10 cellular contexts compared by ENCODE assay signal in genomic region chr6:130848945-130849344, GRCh38. TPM values are rescaled to one million over a fixed set of nuclear protein-coding genes. Genes with fewer than 3 reads are reported as not detected.
DNase-seq lines count a peak whose midpoint lies in the region; ATAC-seq, FAIRE-seq and TF ChIP-seq lines count a peak whose summit lies in the region.
"Had no signal": no experiment of that assay in that cellular context is flagged by ENCODE, and none has a peak within 500 bp of the region (broad histone marks: within the 10 kb centered on the region; RNA-seq: fewer than 3 reads in every experiment).

No MANE protein-coding gene starts in this region.

- no peak overlapping the region for H3K9ac ChIP-seq in colonic mucosa (ENCODE audit: low read depth in 2 of 2, low read length in 2 of 2)

- H3K27ac ChIP-seq in colonic mucosa (no peak overlapping the region), vagina (no peak overlapping the region), tibial artery (no peak overlapping the region)

- H3K9me3 ChIP-seq in colonic mucosa (no peaks in the 10 kb centered on the region), vagina (no peaks in the 10 kb centered on the region), tibial artery (no peaks in the 10 kb centered on the region)

- H3K36me3 ChIP-seq in colonic mucosa (no peaks in the 10 kb centered on the region), vagina (no peaks in the 10 kb centered on the region), tibial artery (peaks cover 0 to 10% (median 0%) of the 10 kb centered on the region in 3 donors)

- TF ChIP-seq CTCF in fibroblast of mammary gland (conservative IDR thresholded peaks at IDR 0.05; ENCODE audit: control insufficient read depth, insufficient read depth, low read depth, low read length) = no peak
- TF ChIP-seq CTCF in colonic mucosa (IDR thresholded peaks at IDR 0.05) = no peak
- TF ChIP-seq CTCF in vagina (IDR thresholded peaks at IDR 0.05) = no peak
- TF ChIP-seq CTCF in tibial artery (IDR thresholded peaks at IDR 0.05) = no peak

- DNase-seq in GM18507 (ENCODE audit: extremely low spot score, insufficient read length, low read depth) (peak; percentile 4), fibroblast of mammary gland (ENCODE audit: low read depth) (peak; percentile 8), colonic mucosa (no peak), vagina (ENCODE audit: extremely low spot score in 2 of 2) (no peak), tibial artery (no peak), activated gamma-delta T cell treated with Interleukin-2 at 50 U/mL for 16 hours (no peak)
- DNase-seq: GOT3 had no signal

- H3K4me1 ChIP-seq in colonic mucosa = no peaks in the 10 kb centered on the region
- no peaks in the 10 kb centered on the region for H3K4me1 ChIP-seq in vagina
- H3K4me1 ChIP-seq in tibial artery = peaks cover 0 to 10% (median 4%) of the 10 kb centered on the region in 4 donors

- FAIRE-seq in GM18507 (lab: Jason Lieb, UNC) = peak; percentile 54

- TF ChIP-seq POLR2A in vagina (IDR thresholded peaks at IDR 0.05) = no peak

- intact Hi-C loops in colonic mucosa (cut with DNase I) = loop anchor here (10.0 kb wide), 1 partner anchor 524 kb away; no protein-coding TSS in a partner anchor
- intact Hi-C loops in vagina (cut with DNase I) = no loop called here
- intact Hi-C loops in tibial artery (cut with DNase I; ENCODE audit: low total_unique reads) = loop anchor here (10.0 kb wide), 1 partner anchor 524 kb away; no protein-coding TSS in a partner anchor

- H3K4me3 ChIP-seq in fibroblast of mammary gland (ENCODE audit: control insufficient read depth, low read depth, low read length) (no peak overlapping the region), colonic mucosa (no peak overlapping the region), vagina (no peak overlapping the region), tibial artery (no peak overlapping the region)

- H3K27me3 ChIP-seq in colonic mucosa = no peaks in the 10 kb centered on the region
- H3K27me3 ChIP-seq in vagina = no peaks in the 10 kb centered on the region
- H3K27me3 ChIP-seq in tibial artery = no peaks in the 10 kb centered on the region

- ATAC-seq in GM21717 (IDR thresholded peaks at IDR 0.05; ENCODE audit: unreplicated experiment) = peak; percentile 78
- peak; percentile 70 for ATAC-seq in HG03575 (IDR thresholded peaks at IDR 0.05; ENCODE audit: extremely low read depth, insufficient number of reproducible peaks, low FRiP score, unreplicated experiment)

RNA-seq across cellular contexts. Expression of gene SMLR1, which starts 21.7 kb away (rescaled TPM):
- total RNA-seq in colonic mucosa = not detected
- total RNA-seq in vagina = not detected
- total RNA-seq: glomerular endothelial cell had no signal

Comparison
In these comparisons a context has a peak if more than half of its experiments do, and no peak if none do; other contexts are left out.
1. DNase-seq: peak in GM18507 (single experiment) and fibroblast of mammary gland (single experiment); none in colonic mucosa (single experiment), vagina (0 of 2), tibial artery (0 of 2) and activated gamma-delta T cell treated with Interleukin-2 at 50 U/mL for 16 hours (single experiment).